ENCODE assay signal across 27 cellular contexts in genomic region chr22:19963863-19964642, GRCh38. TPM values are rescaled to one million over a fixed set of nuclear protein-coding genes. Genes with fewer than 3 reads are reported as not detected.
DNase-seq lines count a peak whose midpoint lies in the region; ATAC-seq, FAIRE-seq and TF ChIP-seq lines count a peak whose summit lies in the region.
"Had no signal": no experiment of that assay in that cellular context is flagged by ENCODE, and none has a peak within 500 bp of the region (broad histone marks: within the 10 kb centered on the region; RNA-seq: fewer than 3 reads in every experiment).

No MANE protein-coding gene starts in this region.

- H3K14ac ChIP-seq in H1 (ENCODE audit: insufficient read length), result no peak overlapping the region

- peaks cover 5% of the 10 kb centered on the region for H3K36me3 Mint-ChIP-seq in type B pancreatic cell
- no peaks in the 10 kb centered on the region for H3K36me3 Mint-ChIP-seq in activated naive CD4-positive, alpha-beta T cell treated with anti-CD3 and anti-CD28 coated beads, Interleukin-2, amount 50 U/mL, for 72 hours

- H3K36me3 ChIP-seq in left ventricle myocardium inferior, result peaks cover 50% of the 10 kb centered on the region
- H3K36me3 ChIP-seq in H1 (ENCODE audit: control insufficient read depth in 2 of 4, insufficient read depth in 4 of 4, low read length in 3 of 4), result no peaks in the 10 kb centered on the region; a peak in 1 of 8 replicates
- H3K36me3 ChIP-seq in mucosa of rectum (ENCODE audit: control insufficient read depth in 2 of 2, insufficient read depth in 2 of 2, low read length in 2 of 2), result peaks cover 13 to 19% of the 10 kb centered on the region in 2 donors

- H3K9me3 Mint-ChIP-seq in type B pancreatic cell, result no peaks in the 10 kb centered on the region
- no peaks in the 10 kb centered on the region for H3K9me3 Mint-ChIP-seq in activated naive CD4-positive, alpha-beta T cell treated with anti-CD3 and anti-CD28 coated beads, Interleukin-2, amount 50 U/mL, for 72 hours
- H3K9me3 Mint-ChIP-seq: activated naive CD8-positive, alpha-beta T cell treated with anti-CD3 and anti-CD28 coated beads, Interleukin-2, amount 50 U/mL, for 24 hours; CD8-positive, alpha-beta T cell; IgD-negative memory B cell; T-helper 1 cell treated with Interleukin-12 subunit alpha and Interleukin-12 subunit beta and Interleukin-4 antibody, amounts not matched to agents 30 μg/mL and 1 μg/mL, for 36 hours had no signal

- H3K79me1 ChIP-seq in H1 (ENCODE audit: low read depth, low read length), result no peaks in the 10 kb centered on the region

- no peak for TF ChIP-seq CTCF in left ventricle myocardium inferior (IDR thresholded peaks at IDR 0.05; ENCODE audit: borderline replicate concordance)
- no peak for TF ChIP-seq CTCF in H1 (IDR thresholded peaks at IDR 0.05; ENCODE audit: control extremely low read depth in 1 of 3, insufficient read depth in 1 of 3, low read depth in 1 of 3, low read length in 3 of 3)
- TF ChIP-seq CTCF in type B pancreatic cell (conservative IDR thresholded peaks at IDR 0.05), result no peak

- H4K91ac ChIP-seq in H1 (replicated peaks; ENCODE audit: insufficient read length, low read length), result no peak overlapping the region

- H3K27me3 ChIP-seq in right cardiac atrium (ENCODE audit: control insufficient read depth, insufficient read depth) (no peaks in the 10 kb centered on the region), left ventricle myocardium inferior (ENCODE audit: low read depth) (no peaks in the 10 kb centered on the region), H1 (replicated peaks in 1 of 4; ENCODE audit: control insufficient read depth in 3 of 4, extremely low read depth in 1 of 4, insufficient read depth in 3 of 4, low read length in 3 of 4) (no peaks in the 10 kb centered on the region), mucosa of rectum (ENCODE audit: control insufficient read depth in 2 of 2, insufficient read depth in 2 of 2, low read length in 2 of 2) (no peaks in the 10 kb centered on the region)
- H3K27me3 ChIP-seq: neutrophil had no signal

- no peak overlapping the region for H3K56ac ChIP-seq in H1 (replicated peaks; ENCODE audit: insufficient read length, low read depth, low read length)

- FAIRE-seq in H1 (lab: Jason Lieb, UNC), result no peak
- FAIRE-seq: A204.1, TTC549 had no signal

- H2AFZ ChIP-seq in H1 (ENCODE audit: low read length), result no peak overlapping the region

- H3K4me3 ChIP-seq in right cardiac atrium (ENCODE audit: low read length) (no peak overlapping the region), left ventricle myocardium inferior (no peak overlapping the region), H1 (ENCODE audit: extremely low read depth in 1 of 4, insufficient read depth in 2 of 4, low read depth in 3 of 4, low read length in 4 of 4) (no peak overlapping the region), mucosa of rectum (ENCODE audit: low read length in 2 of 2) (peak overlapping the region; percentile 59 to 60)
- H3K4me3 ChIP-seq: psoas muscle had no signal

- intact Hi-C loops in right cardiac atrium (cut with DNase I) (no loop called here), left ventricle myocardium inferior (cut with micrococcal nuclease) (no loop called here)

- peaks cover 0 to 2% of the 10 kb centered on the region in 2 experiments for H4K20me1 ChIP-seq in H1 (replicated peaks in 1 of 2; ENCODE audit: control insufficient read depth in 1 of 2, insufficient read depth in 2 of 2, low read length in 2 of 2)

- peaks cover under 1% of the 10 kb centered on the region for H3K23me2 ChIP-seq in H1 (ENCODE audit: low read depth, low read length)

- no peak overlapping the region for H3K4me3 Mint-ChIP-seq in type B pancreatic cell
- H3K4me3 Mint-ChIP-seq: activated CD8-positive, alpha-beta T cell treated with anti-CD3 and anti-CD28 coated beads, Interleukin-2, amount 10 ng/mL, durations not matched to agents 7 days and 5 days; activated naive CD8-positive, alpha-beta T cell treated with anti-CD3 and anti-CD28 coated beads, Interleukin-2, amount 50 U/mL, for 24 hours; CD8-positive, alpha-beta T cell; IgD-negative memory B cell; T-helper 1 cell treated with Interleukin-12 subunit alpha and Interleukin-12 subunit beta and Interleukin-4 antibody, amounts not matched to agents 30 μg/mL and 1 μg/mL, for 36 hours had no signal

- no peaks in the 10 kb centered on the region for H3K27me3 Mint-ChIP-seq in type B pancreatic cell
- H3K27me3 Mint-ChIP-seq: activated naive CD8-positive, alpha-beta T cell treated with anti-CD3 and anti-CD28 coated beads, Interleukin-2, amount 50 U/mL, for 24 hours; IgD-negative memory B cell had no signal

- ATAC-seq in right cardiac atrium (no peak), esophagus mucosa (no peak)
- no peak for ATAC-seq in activated naive CD4-positive, alpha-beta T cell treated with anti-CD3 and anti-CD28 coated beads, Interleukin-2, amount 50 U/mL, for 72 hours
- ATAC-seq: activated CD8-positive, alpha-beta T cell treated with anti-CD3 and anti-CD28 coated beads, Interleukin-2, amount 10 ng/mL, durations not matched to agents 7 days and 5 days; activated naive CD8-positive, alpha-beta T cell treated with anti-CD3 and anti-CD28 coated beads, Interleukin-2, amount 50 U/mL, for 24 hours; CD8-positive, alpha-beta T cell; psoas muscle; stimulated activated naive CD8-positive, alpha-beta T cell treated with anti-CD3 and anti-CD28 coated beads, Interleukin-15, Interleukin-2, amounts not matched to agents 100 U/mL and 50 U/mL, for 24 hours had no signal

- H2BK12ac ChIP-seq in H1 (ENCODE audit: low read depth, low read length), result no peak overlapping the region; the same call in 1 of the 2 replicates

- no peak overlapping the region; the same call in 1 of the 2 replicates for H2BK5ac ChIP-seq in H1 (ENCODE audit: low read depth, low read length)

- H3K4me1 Mint-ChIP-seq in type B pancreatic cell (ENCODE audit: unreplicated experiment), result peaks cover 16% of the 10 kb centered on the region

- no peak overlapping the region for H4K5ac ChIP-seq in H1 (ENCODE audit: insufficient read length, low read depth, low read length)

- 92% methylated on average over 12 of the region's 12 CpGs for WGBS in right cardiac atrium
- 92% methylated on average over 12 of the region's 12 CpGs; no CpG with 5 or more reads in 1 of the 2 experiments for WGBS in H1 (ENCODE audit: extremely low coverage in 1 of 2, insufficient coverage in 1 of 2, insufficient read length in 1 of 2, insufficient replicate concordance in 2 of 2, low coverage in 1 of 2, low lambda C conversion rate in 2 of 2, missing lambda C conversion rate in 1 of 2), 2 experiments

- CTCF ChIA-PET in H1 (lab: Charles Lee; ENCODE audit: partially characterized antibody), result interaction anchor here (0.5 to 16.2 kb wide), 10 partner anchors 11 to 234 kb away, joined by 3 to 369 read pairs (median 6); no protein-coding TSS in a partner anchor

- no peak overlapping the region for H3K23ac ChIP-seq in H1 (ENCODE audit: insufficient read length)

- TF ChIP-seq RAD21 in H1 (IDR thresholded peaks at IDR 0.05 in 1 of 2, conservative IDR thresholded peaks at IDR 0.05 in 1 of 2; ENCODE audit: low read depth in 2 of 2, low read length in 2 of 2), result no peak

- no peak overlapping the region for H3K9ac ChIP-seq in H1 (replicated peaks in 1 of 4; ENCODE audit: extremely low read depth in 1 of 4, low read depth in 3 of 4, low read length in 3 of 4)
- H3K9ac ChIP-seq in mucosa of rectum (ENCODE audit: low read depth in 1 of 2, low read length in 2 of 2), result peak overlapping the region; percentile 52 to 69

- no peak overlapping the region for H3K18ac ChIP-seq in H1 (ENCODE audit: extremely low read depth, low read length)

- H3K27ac ChIP-seq in right cardiac atrium (ENCODE audit: low read length) (no peak overlapping the region), left ventricle myocardium inferior (replicated peaks) (no peak overlapping the region), H1 (ENCODE audit: low read depth, low read length) (no peak overlapping the region), mucosa of rectum (ENCODE audit: low read depth in 2 of 2, low read length in 2 of 2) (peak overlapping the region in 1 of 2 donors; percentile 90)
- H3K27ac ChIP-seq: neutrophil, psoas muscle had no signal

- POLR2A ChIA-PET in H1 (lab: Charles Lee; ENCODE audit: partially characterized antibody), result interaction anchor here (0.7 to 2.6 kb wide), 3 partner anchors 22 to 149 kb away, joined by 3 to 9 read pairs (median 3); no protein-coding TSS in a partner anchor

- DNase-seq in right cardiac atrium (peak; percentile 12 to 55 (median 45)), left ventricle myocardium inferior (no peak), H1 (ENCODE audit: low read depth in 1 of 2, low spot score in 2 of 2) (no peak), type B pancreatic cell (ENCODE audit: extremely low spot score, unreplicated experiment) (no peak)
- no peak for DNase-seq in effector CD4-positive, alpha-beta T cell
- DNase-seq in activated naive CD4-positive, alpha-beta T cell treated with anti-CD3 and anti-CD28 coated beads, Interleukin-2, amount 50 U/mL, for 72 hours (ENCODE audit: low spot score in 2 of 2), result no peak
- DNase-seq: activated CD8-positive, alpha-beta T cell treated with anti-CD3 and anti-CD28 coated beads, Interleukin-2, amount 10 ng/mL, durations not matched to agents 7 days and 5 days; activated effector memory CD4-positive, alpha-beta T cell treated with Interleukin-2 at 50 U/mL for 16 hours; activated naive CD8-positive, alpha-beta T cell treated with anti-CD3 and anti-CD28 coated beads, Interleukin-2, amount 50 U/mL, for 24 hours; AML-193; CD8-positive, alpha-beta T cell; central memory CD4-positive, alpha-beta T cell; dermis blood vessel endothelial cell; H7; kidney glomerular epithelial cell; NCI-H1105; NCI-H1930; NCI-H748 treated with DMSO at 0.1 percent for 48 hours; stimulated activated naive CD8-positive, alpha-beta T cell treated with anti-CD3 and anti-CD28 coated beads, Interleukin-15, Interleukin-2, amounts not matched to agents 100 U/mL and 50 U/mL, for 24 hours had no signal

- H2AK5ac ChIP-seq in H1 (ENCODE audit: low read depth, low read length), result no peak overlapping the region; the same call in 1 of the 2 replicates

- no peak overlapping the region for H2BK120ac ChIP-seq in H1 (replicated peaks; ENCODE audit: low read depth, low read length)

- no peak overlapping the region; a peak in 1 of 4 replicates for H3K4me2 ChIP-seq in H1 (ENCODE audit: insufficient read depth in 1 of 2, low read depth in 2 of 2, low read length in 2 of 2)

- peak overlapping the region; percentile 96 for H3K27ac Mint-ChIP-seq in type B pancreatic cell
- H3K27ac Mint-ChIP-seq in activated naive CD4-positive, alpha-beta T cell treated with anti-CD3 and anti-CD28 coated beads, Interleukin-2, amount 50 U/mL, for 72 hours, result no peak overlapping the region
- H3K27ac Mint-ChIP-seq: activated CD8-positive, alpha-beta T cell treated with anti-CD3 and anti-CD28 coated beads, Interleukin-2, amount 10 ng/mL, durations not matched to agents 7 days and 5 days; activated naive CD8-positive, alpha-beta T cell treated with anti-CD3 and anti-CD28 coated beads, Interleukin-2, amount 50 U/mL, for 24 hours; CD8-positive, alpha-beta T cell; T-helper 1 cell treated with Interleukin-12 subunit alpha and Interleukin-12 subunit beta and Interleukin-4 antibody, amounts not matched to agents 30 μg/mL and 1 μg/mL, for 36 hours had no signal

- no peak overlapping the region; the same call in 1 of the 2 replicates for H4K8ac ChIP-seq in H1 (ENCODE audit: extremely low read depth, insufficient read depth, low read length)

- TF ChIP-seq POLR2A in H1 (IDR thresholded peaks at IDR 0.05; ENCODE audit: control extremely low read depth in 1 of 2, low read depth in 2 of 2, low read length in 2 of 2), result no peak

- H3K79me2 ChIP-seq in H1 (ENCODE audit: control insufficient read depth in 1 of 2, insufficient read depth in 2 of 2, low read length in 2 of 2), result no peaks in the 10 kb centered on the region

- no peak overlapping the region for H2BK20ac ChIP-seq in H1 (ENCODE audit: low read length)

- no peak for TF ChIP-seq EP300 in H1 (IDR thresholded peaks at IDR 0.05; ENCODE audit: borderline replicate concordance in 1 of 2, low read depth in 2 of 2, low read length in 2 of 2)

- H3K4me1 ChIP-seq in right cardiac atrium (ENCODE audit: control insufficient read depth, insufficient read depth, low read length) (no peaks in the 10 kb centered on the region), left ventricle myocardium inferior (peaks cover 40% of the 10 kb centered on the region), H1 (replicated peaks in 1 of 4; ENCODE audit: control insufficient read depth in 3 of 4, insufficient read depth in 4 of 4, low read length in 3 of 4) (peaks cover 0 to 19% (median 17%) of the 10 kb centered on the region in 4 experiments; a peak in 6 of 7 replicates), mucosa of rectum (ENCODE audit: control insufficient read depth in 2 of 2, insufficient read depth in 2 of 2, low read length in 2 of 2) (peaks cover 26 to 27% of the 10 kb centered on the region in 2 donors)

- H2BK15ac ChIP-seq in H1 (ENCODE audit: low read length), result peak overlapping the region; percentile 40; the same call in 1 of the 2 replicates

- no peaks in the 10 kb centered on the region for H3K9me3 ChIP-seq in right cardiac atrium (ENCODE audit: control insufficient read depth, low read length)
- no peaks in the 10 kb centered on the region for H3K9me3 ChIP-seq in left ventricle myocardium inferior (replicated peaks)
- H3K9me3 ChIP-seq in H1 (ENCODE audit: insufficient read depth in 2 of 2, low read depth in 1 of 2, low read length in 1 of 2), result no peaks in the 10 kb centered on the region
- H3K9me3 ChIP-seq in mucosa of rectum (ENCODE audit: control insufficient read depth in 2 of 2, low read length in 2 of 2), result no peaks in the 10 kb centered on the region
- H3K9me3 ChIP-seq: neutrophil, psoas muscle had no signal

- no peak overlapping the region for H3K4ac ChIP-seq in H1 (replicated peaks; ENCODE audit: insufficient read length, low read depth, low read length)

RNA-seq across cellular contexts. Expression of gene TXNRD2, which starts 22.4 kb away (rescaled TPM):
- total RNA-seq in right cardiac atrium, result 10 to 100 TPM; 18.7 to 28.5 (median 26.0) TPM
- 32.9 TPM for polyA plus RNA-seq in right cardiac atrium
- 35.2 TPM for total RNA-seq in left ventricle myocardium inferior
- 14.2 and 14.8 TPM in 2 replicates for total RNA-seq in H1 (2021; fragmentation: NEBNext Ultra II Directional; extraction: Animal tissue kit (Norgen Biotek cat#: 25700))
- polyA plus RNA-seq in H1 (2011; rRNA removed), result 21.9 and 25.0 TPM in 2 replicates
- polyA plus RNA-seq in H1 (2011; cell fraction: cytosol; rRNA removed), result 20.2 TPM
- 38.2 TPM for polyA plus RNA-seq in H1 (2011; cell fraction: nucleus; rRNA removed)
- polyA plus RNA-seq in H1 (2012, experiment 1 of 2), result 11.3 to 14.7 TPM (median 13.7 TPM) in 4 replicates
- polyA plus RNA-seq in H1 (2012, experiment 2 of 2), result 16.5 TPM
- polyA plus RNA-seq in H1 (2013, experiment 1 of 2), result 8.1 TPM
- polyA plus RNA-seq in H1 (2013, experiment 2 of 2), result 9.0 TPM
- 6.3 and 8.1 TPM in 2 replicates for polyA minus RNA-seq in H1 (2011; rRNA and poly(A)+ RNA removed)
- polyA minus RNA-seq in H1 (2011; cell fraction: cytosol; rRNA and poly(A)+ RNA removed), result 6.8 TPM
- 13.8 TPM for polyA minus RNA-seq in H1 (2011; cell fraction: nucleus; rRNA and poly(A)+ RNA removed)
- total RNA-seq in type B pancreatic cell (ENCODE audit: low replicate concordance), result 13.2 and 25.1 TPM in 2 replicates
- total RNA-seq in esophagus mucosa, result 11.7 TPM
- 10 to 100 TPM in 1 of 2 donors, 1 to 10 TPM in 1; 4.6 to 33.0 TPM for total RNA-seq in activated naive CD4-positive, alpha-beta T cell treated with anti-CD3 and anti-CD28 coated beads, Interleukin-2, amount 50 U/mL, for 72 hours

RNA-seq across cellular contexts. Expression of gene COMT, which starts 22.5 kb away (rescaled TPM):
- total RNA-seq in right cardiac atrium (10 to 100 TPM; 69.6 to 89.3 (median 84.4) TPM), left ventricle myocardium inferior (81.5 TPM), type B pancreatic cell (ENCODE audit: low replicate concordance) (87.2 and 87.4 TPM in 2 replicates), esophagus mucosa (146 TPM)
- polyA plus RNA-seq in right cardiac atrium (102 TPM), H1 (2011; rRNA removed) (33.7 and 45.0 TPM in 2 replicates)
- total RNA-seq in H1 (2021; fragmentation: NEBNext Ultra II Directional; extraction: Animal tissue kit (Norgen Biotek cat#: 25700)), result 15.2 and 16.6 TPM in 2 replicates
- polyA plus RNA-seq in H1 (2011; cell fraction: cytosol; rRNA removed), result 30.8 TPM
- polyA plus RNA-seq in H1 (2011; cell fraction: nucleus; rRNA removed), result 39.7 TPM
- polyA plus RNA-seq in H1 (2012, experiment 1 of 2), result 21.8 to 30.3 TPM (median 29.0 TPM) in 4 replicates
- 26.2 TPM for polyA plus RNA-seq in H1 (2012, experiment 2 of 2)
- 12.0 TPM for polyA plus RNA-seq in H1 (2013, experiment 1 of 2)
- 10.6 TPM for polyA plus RNA-seq in H1 (2013, experiment 2 of 2)
- polyA minus RNA-seq in H1 (2011; rRNA and poly(A)+ RNA removed), result 9.1 and 11.6 TPM in 2 replicates
- polyA minus RNA-seq in H1 (2011; cell fraction: cytosol; rRNA and poly(A)+ RNA removed), result 25.5 TPM
- polyA minus RNA-seq in H1 (2011; cell fraction: nucleus; rRNA and poly(A)+ RNA removed), result 7.3 TPM
- 100 to 1,000 TPM in 1 of 2 donors, 10 to 100 TPM in 1; 39.7 to 113 TPM for total RNA-seq in activated naive CD4-positive, alpha-beta T cell treated with anti-CD3 and anti-CD28 coated beads, Interleukin-2, amount 50 U/mL, for 72 hours

RNA-seq across cellular contexts. Expression of gene ARVCF, which starts 52.6 kb away (rescaled TPM):
- 10 to 100 TPM; 11.1 to 27.4 (median 18.4) TPM for total RNA-seq in right cardiac atrium
- polyA plus RNA-seq in right cardiac atrium, result 21.7 TPM
- 25.4 TPM for total RNA-seq in left ventricle myocardium inferior
- 43.2 and 49.6 TPM in 2 replicates for total RNA-seq in H1 (2021; fragmentation: NEBNext Ultra II Directional; extraction: Animal tissue kit (Norgen Biotek cat#: 25700))
- polyA plus RNA-seq in H1 (2011; rRNA removed), result 31.0 and 68.3 TPM in 2 replicates
- 68.4 TPM for polyA plus RNA-seq in H1 (2011; cell fraction: cytosol; rRNA removed)
- 444 TPM for polyA plus RNA-seq in H1 (2011; cell fraction: nucleus; rRNA removed)
- polyA plus RNA-seq in H1 (2012, experiment 1 of 2), result 37.9 to 61.7 TPM (median 55.2 TPM) in 4 replicates
- polyA plus RNA-seq in H1 (2012, experiment 2 of 2), result 25.1 TPM
- polyA plus RNA-seq in H1 (2013, experiment 1 of 2), result 23.2 TPM
- polyA plus RNA-seq in H1 (2013, experiment 2 of 2), result 21.9 TPM
- polyA minus RNA-seq in H1 (2011; rRNA and poly(A)+ RNA removed), result 18.4 and 21.2 TPM in 2 replicates
- 28.8 TPM for polyA minus RNA-seq in H1 (2011; cell fraction: cytosol; rRNA and poly(A)+ RNA removed)
- 88.4 TPM for polyA minus RNA-seq in H1 (2011; cell fraction: nucleus; rRNA and poly(A)+ RNA removed)
- total RNA-seq in type B pancreatic cell (ENCODE audit: low replicate concordance), result 40.8 and 55.3 TPM in 2 replicates
- total RNA-seq in esophagus mucosa, result 3.1 TPM
- total RNA-seq in activated naive CD4-positive, alpha-beta T cell treated with anti-CD3 and anti-CD28 coated beads, Interleukin-2, amount 50 U/mL, for 72 hours, result 1 to 10 TPM; 1.9 to 4.3 TPM

RNA-seq across cellular contexts. Expression of gene TANGO2, which starts 56.9 kb away (rescaled TPM):
- total RNA-seq in right cardiac atrium (10 to 100 TPM; 61.1 to 70.4 (median 67.3) TPM), left ventricle myocardium inferior (71.7 TPM), type B pancreatic cell (ENCODE audit: low replicate concordance) (17.4 and 32.1 TPM in 2 replicates), esophagus mucosa (10.6 TPM)
- polyA plus RNA-seq in right cardiac atrium (64.9 TPM), H1 (2011; rRNA removed) (18.2 and 18.4 TPM in 2 replicates)
- total RNA-seq in H1 (2021; fragmentation: NEBNext Ultra II Directional; extraction: Animal tissue kit (Norgen Biotek cat#: 25700)), result 10.1 and 13.6 TPM in 2 replicates
- 18.8 TPM for polyA plus RNA-seq in H1 (2011; cell fraction: cytosol; rRNA removed)
- polyA plus RNA-seq in H1 (2011; cell fraction: nucleus; rRNA removed), result 19.5 TPM
- 7.8 to 13.8 TPM (median 12.6 TPM) in 4 replicates for polyA plus RNA-seq in H1 (2012, experiment 1 of 2)
- polyA plus RNA-seq in H1 (2012, experiment 2 of 2), result 11.7 TPM
- 5.2 TPM for polyA plus RNA-seq in H1 (2013, experiment 1 of 2)
- 5.0 TPM for polyA plus RNA-seq in H1 (2013, experiment 2 of 2)
- polyA minus RNA-seq in H1 (2011; rRNA and poly(A)+ RNA removed), result 32.1 and 36.1 TPM in 2 replicates
- polyA minus RNA-seq in H1 (2011; cell fraction: cytosol; rRNA and poly(A)+ RNA removed), result 7.8 TPM
- 11.9 TPM for polyA minus RNA-seq in H1 (2011; cell fraction: nucleus; rRNA and poly(A)+ RNA removed)
- total RNA-seq in activated naive CD4-positive, alpha-beta T cell treated with anti-CD3 and anti-CD28 coated beads, Interleukin-2, amount 50 U/mL, for 72 hours, result 10 to 100 TPM; 19.1 to 19.3 TPM

Comparison
In these comparisons a context has a peak if more than half of its experiments do, and no peak if none do; other contexts are left out.
1. DNase-seq: peak in right cardiac atrium (3 of 3); none in left ventricle myocardium inferior (single experiment), H1 (0 of 2), type B pancreatic cell (single experiment), effector CD4-positive, alpha-beta T cell (single experiment) and activated naive CD4-positive, alpha-beta T cell treated with anti-CD3 and anti-CD28 coated beads, Interleukin-2, amount 50 U/mL, for 72 hours (0 of 2).
2. H3K4me3 ChIP-seq: peak in mucosa of rectum (2 of 2); none in right cardiac atrium (single experiment), left ventricle myocardium inferior (single experiment) and H1 (0 of 4).
3. H3K9ac ChIP-seq: peak in mucosa of rectum (2 of 2); none in H1 (0 of 4).